14 cellular contexts compared by ENCODE assay signal in the genomic region with DNA sequence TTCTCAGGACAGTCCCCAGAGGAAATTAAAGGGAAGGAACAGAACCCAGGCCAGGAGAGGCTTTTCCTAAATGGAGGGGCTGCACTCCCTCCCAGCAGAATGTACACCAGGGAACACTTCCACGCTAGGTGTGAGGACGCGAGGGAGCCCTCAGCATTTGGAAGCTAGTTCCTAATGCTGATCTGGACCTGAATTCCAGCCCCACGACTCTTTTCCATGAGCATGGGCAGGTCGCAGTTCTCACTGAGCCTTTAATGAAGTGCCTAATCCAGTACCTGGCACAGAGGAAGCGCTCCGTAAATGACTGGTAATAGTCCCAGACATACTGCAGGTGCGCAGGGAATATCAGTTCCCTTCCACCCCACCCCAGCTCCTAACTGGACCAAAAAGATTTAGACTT. TPM values are rescaled to one million over a fixed set of nuclear protein-coding genes. Genes with fewer than 3 reads are reported as not detected.
DNase-seq lines count a peak whose midpoint lies in the region; ATAC-seq, FAIRE-seq and TF ChIP-seq lines count a peak whose summit lies in the region.
"Had no signal": no experiment of that assay in that cellular context is flagged by ENCODE, and none has a peak within 500 bp of the region (broad histone marks: within the 10 kb centered on the region; RNA-seq: fewer than 3 reads in every experiment).

No MANE protein-coding gene starts in this region.

- H3K36me3 ChIP-seq in left ventricle myocardium inferior (no peaks in the 10 kb centered on the region), keratinocyte (ENCODE audit: control insufficient read depth in 2 of 2, extremely low read depth in 1 of 2, insufficient read depth in 2 of 2, low read length in 2 of 2) (no peaks in the 10 kb centered on the region), tibial artery (no peaks in the 10 kb centered on the region), gastroesophageal sphincter (no peaks in the 10 kb centered on the region)

- CTCF ChIA-PET in T-cell (lab: Charles Lee), result no interaction called here

- H3K4me3 ChIP-seq in left ventricle myocardium inferior, result peak overlapping the region; percentile 63
- no peak overlapping the region for H3K4me3 ChIP-seq in keratinocyte (ENCODE audit: control insufficient read depth in 2 of 3, extremely low read depth in 1 of 3, insufficient read depth in 2 of 3, low read depth in 1 of 3, low read length in 3 of 3)
- H3K4me3 ChIP-seq in tibial artery, result peak overlapping the region; percentile 43 to 58
- peak overlapping the region in 1 of 2 donors; percentile 54 for H3K4me3 ChIP-seq in gastroesophageal sphincter

- POLR2A ChIA-PET in T-cell (lab: Charles Lee), result no interaction called here

- H4K20me1 ChIP-seq in keratinocyte (ENCODE audit: control insufficient read depth, extremely low read depth, insufficient read depth, low read length), result no peaks in the 10 kb centered on the region

- H3K27ac ChIP-seq in left ventricle myocardium inferior (replicated peaks), result no peak overlapping the region
- no peak overlapping the region for H3K27ac ChIP-seq in keratinocyte (ENCODE audit: control insufficient read depth, insufficient read depth, low read length)
- no peak overlapping the region for H3K27ac ChIP-seq in tibial artery
- H3K27ac ChIP-seq in gastroesophageal sphincter, result no peak overlapping the region
- H3K27ac ChIP-seq: epithelial cell of prostate had no signal

- TF ChIP-seq POLR2A in gastroesophageal sphincter (IDR thresholded peaks at IDR 0.05), result no peak

- 100% methylated on average over 3 of the region's 8 CpGs; no CpG with 5 or more reads in 1 of the 2 donors for WGBS in gastroesophageal sphincter (ENCODE audit: low coverage in 1 of 2), 2 donors

- no peaks in the 10 kb centered on the region for H3K9me1 ChIP-seq in keratinocyte (ENCODE audit: control insufficient read depth, extremely low read depth, insufficient read depth, low read length)

- H3K27ac Mint-ChIP-seq in T-cell, result no peak overlapping the region

- TF ChIP-seq EP300 in gastroesophageal sphincter (IDR thresholded peaks at IDR 0.05), result no peak

- H3K27me3 ChIP-seq in left ventricle myocardium inferior (ENCODE audit: low read depth) (peaks cover 85% of the 10 kb centered on the region), keratinocyte (ENCODE audit: control insufficient read depth, extremely low read depth, insufficient read depth, low read length) (peaks cover 34% of the 10 kb centered on the region), tibial artery (peaks cover 0 to 62% of the 10 kb centered on the region in 2 donors), gastroesophageal sphincter (peaks cover 69% of the 10 kb centered on the region)

- no peak overlapping the region for H3K9ac ChIP-seq in keratinocyte (ENCODE audit: control insufficient read depth, extremely low read depth, insufficient read depth, low read length)

- H3K36me3 Mint-ChIP-seq in T-cell, result no peaks in the 10 kb centered on the region
- H3K36me3 Mint-ChIP-seq: CD4-positive, CD25-positive, alpha-beta regulatory T cell had no signal

- no peak overlapping the region for H2AFZ ChIP-seq in keratinocyte (ENCODE audit: control insufficient read depth, low read length)

- peak overlapping the region; percentile 46 to 87 (median 72) for H3K4me3 Mint-ChIP-seq in T-cell
- H3K4me3 Mint-ChIP-seq: CD4-positive, CD25-positive, alpha-beta regulatory T cell had no signal

- H3K4me1 Mint-ChIP-seq in T-cell, result peaks cover 16 to 37% (median 19%) of the 10 kb centered on the region in 3 donors

- no peaks in the 10 kb centered on the region for H3K9me3 Mint-ChIP-seq in T-cell
- H3K9me3 Mint-ChIP-seq: CD4-positive, CD25-positive, alpha-beta regulatory T cell had no signal

- no peak for TF ChIP-seq CTCF in left ventricle myocardium inferior (IDR thresholded peaks at IDR 0.05; ENCODE audit: borderline replicate concordance)
- no peak for TF ChIP-seq CTCF in keratinocyte (optimal IDR thresholded peaks at IDR 0.05 in 1 of 3, IDR thresholded peaks at IDR 0.05 in 1 of 3, conservative IDR thresholded peaks at IDR 0.05 in 1 of 3; ENCODE audit: extremely low read depth in 1 of 3, insufficient read depth in 2 of 3, low read length in 3 of 3)
- TF ChIP-seq CTCF in tibial artery (IDR thresholded peaks at IDR 0.05), result no peak
- TF ChIP-seq CTCF in gastroesophageal sphincter (IDR thresholded peaks at IDR 0.05), result no peak

- intact Hi-C loops in left ventricle myocardium inferior (cut with micrococcal nuclease), result no loop called here
- intact Hi-C loops in left cardiac atrium (cut with DNase I), result no loop called here
- intact Hi-C loops in tibial artery (cut with DNase I; ENCODE audit: low total_unique reads), result no loop called here
- intact Hi-C loops in posterior cingulate gyrus (cut with DNase I), result no loop called here

- FAIRE-seq in keratinocyte (lab: Jason Lieb, UNC), result no peak
- FAIRE-seq: RCC 7860 had no signal

- peaks cover 24 to 33% of the 10 kb centered on the region in 2 donors for H3K27me3 Mint-ChIP-seq in T-cell

- no peaks in the 10 kb centered on the region for H3K9me3 ChIP-seq in left ventricle myocardium inferior (replicated peaks)
- no peaks in the 10 kb centered on the region for H3K9me3 ChIP-seq in keratinocyte (ENCODE audit: control insufficient read depth, low read depth, low read length)
- H3K9me3 ChIP-seq in tibial artery, result no peaks in the 10 kb centered on the region
- H3K9me3 ChIP-seq in gastroesophageal sphincter, result no peaks in the 10 kb centered on the region

- ATAC-seq in left cardiac atrium (no peak), T-cell (replicated peaks in 1 of 4) (no peak), gastroesophageal sphincter (no peak), GM19463 (IDR thresholded peaks at IDR 0.05; ENCODE audit: unreplicated experiment) (no peak)

- H3K4me2 ChIP-seq in keratinocyte (ENCODE audit: control insufficient read depth, extremely low read depth, insufficient read depth, low read depth, low read length), result peak overlapping the region; percentile 37

- dilution Hi-C loops in keratinocyte (cut with MboI; ENCODE audit: extremely low pct_ligation_motif_present, low sequenced_read_pairs), result no loop called here

- H3K79me2 ChIP-seq in keratinocyte (ENCODE audit: control insufficient read depth, insufficient read depth, low read length), result no peaks in the 10 kb centered on the region

- peaks cover 21% of the 10 kb centered on the region for H3K4me1 ChIP-seq in left ventricle myocardium inferior
- H3K4me1 ChIP-seq in keratinocyte (ENCODE audit: control insufficient read depth, extremely low read depth, insufficient read depth, low read length), result peaks cover 16% of the 10 kb centered on the region
- H3K4me1 ChIP-seq in tibial artery, result peaks cover 0 to 21% (median 18%) of the 10 kb centered on the region in 4 donors
- peaks cover 0 to 27% (median 18%) of the 10 kb centered on the region in 3 donors for H3K4me1 ChIP-seq in gastroesophageal sphincter

- DNase-seq in left ventricle myocardium inferior, result no peak
- no peak for DNase-seq in left cardiac atrium
- no peak for DNase-seq in T-cell
- no peak for DNase-seq in keratinocyte (ENCODE audit: low read depth, low spot score)
- DNase-seq in tibial artery, result no peak
- no peak for DNase-seq in posterior cingulate gyrus
- DNase-seq: amniotic stem cell; CD4-positive, CD25-positive, alpha-beta regulatory T cell; NCI-H1694 had no signal

RNA-seq across cellular contexts. Expression of a gene that starts 1.1 kb away (rescaled TPM):
- total RNA-seq in left ventricle myocardium inferior, result 3.2 TPM
- total RNA-seq in left cardiac atrium, result 10 to 100 TPM; 11.9 to 13.8 TPM
- total RNA-seq in T-cell, result 10 to 100 TPM; 13.8 to 39.8 (median 16.1) TPM
- 0.04 TPM in 1 of 3 replicates, not detected in the others for polyA plus RNA-seq in keratinocyte
- not detected for polyA plus RNA-seq in keratinocyte (2011; ENCODE audit: low read depth)
- 0.02 TPM in 1 of 2 replicates, not detected in the other for polyA plus RNA-seq in keratinocyte (2011; cell fraction: cytosol; rRNA removed)
- polyA plus RNA-seq in keratinocyte (2011; cell fraction: nucleus; rRNA removed), result 0.08 TPM in 1 of 2 replicates, not detected in the other
- polyA plus RNA-seq in keratinocyte (2012; ENCODE audit: low replicate concordance), result not detected in 2 replicates
- not detected in 3 replicates for polyA minus RNA-seq in keratinocyte
- not detected for polyA minus RNA-seq in keratinocyte (2011; cell fraction: cytosol; rRNA and poly(A)+ RNA removed)
- not detected in 2 replicates for polyA minus RNA-seq in keratinocyte (2011; cell fraction: nucleus; rRNA and poly(A)+ RNA removed)
- 10 to 100 TPM; 13.7 to 46.4 (median 17.9) TPM for total RNA-seq in gastroesophageal sphincter

RNA-seq across cellular contexts. Expression of a gene that starts 59.7 kb away (rescaled TPM):
- not detected for total RNA-seq in left ventricle myocardium inferior
- total RNA-seq in left cardiac atrium, result not detected
- total RNA-seq in T-cell, result under 1 TPM in 3 of 5 donors, not detected in 2; 0.19 to 0.26 (median 0.20) TPM
- 0.03 TPM in 1 of 3 replicates, not detected in the others for polyA plus RNA-seq in keratinocyte
- not detected for polyA plus RNA-seq in keratinocyte (2011; ENCODE audit: low read depth)
- polyA plus RNA-seq in keratinocyte (2011; cell fraction: cytosol; rRNA removed), result not detected in 2 replicates
- polyA plus RNA-seq in keratinocyte (2011; cell fraction: nucleus; rRNA removed), result not detected in 2 replicates
- polyA plus RNA-seq in keratinocyte (2012; ENCODE audit: low replicate concordance), result not detected in 2 replicates
- polyA minus RNA-seq in keratinocyte, result not detected in 3 replicates
- polyA minus RNA-seq in keratinocyte (2011; cell fraction: cytosol; rRNA and poly(A)+ RNA removed), result not detected
- polyA minus RNA-seq in keratinocyte (2011; cell fraction: nucleus; rRNA and poly(A)+ RNA removed), result not detected in 2 replicates
- not detected for total RNA-seq in gastroesophageal sphincter
- total RNA-seq: CD4-positive, CD25-positive, alpha-beta regulatory T cell; renal cortical epithelial cell had no signal

Comparison
In these comparisons a context has a peak if more than half of its experiments do, and no peak if none do; other contexts are left out.
1. H3K4me3 ChIP-seq: peak in left ventricle myocardium inferior (single experiment) and tibial artery (2 of 2); none in keratinocyte (0 of 3).